5 cellular contexts compared by ENCODE assay signal in genomic region chr2:173681891-173682655, GRCh38.
"Had no signal": no experiment of that assay in that cellular context is flagged by ENCODE, and none has a peak within 500 bp of the region (broad histone marks: within the 10 kb centered on the region; RNA-seq: fewer than 3 reads in every experiment).

No MANE protein-coding gene starts in this region.

- H3K4me2 ChIP-seq: GM23338 had no signal

- DNase-seq: H9, HCEC 1CT, IMR-90 had no signal

- H2AFZ ChIP-seq: GM23338 had no signal

- H3K9me3 Mint-ChIP-seq: GM23338, H9 had no signal

- H3K4me3 ChIP-seq: GM23338, K562 had no signal

- H3K4me3 Mint-ChIP-seq: GM23338, H9 had no signal

- H3K27ac Mint-ChIP-seq: GM23338, H9 had no signal
